ENCODE assay signal across 12 cellular contexts in the genomic region with DNA sequence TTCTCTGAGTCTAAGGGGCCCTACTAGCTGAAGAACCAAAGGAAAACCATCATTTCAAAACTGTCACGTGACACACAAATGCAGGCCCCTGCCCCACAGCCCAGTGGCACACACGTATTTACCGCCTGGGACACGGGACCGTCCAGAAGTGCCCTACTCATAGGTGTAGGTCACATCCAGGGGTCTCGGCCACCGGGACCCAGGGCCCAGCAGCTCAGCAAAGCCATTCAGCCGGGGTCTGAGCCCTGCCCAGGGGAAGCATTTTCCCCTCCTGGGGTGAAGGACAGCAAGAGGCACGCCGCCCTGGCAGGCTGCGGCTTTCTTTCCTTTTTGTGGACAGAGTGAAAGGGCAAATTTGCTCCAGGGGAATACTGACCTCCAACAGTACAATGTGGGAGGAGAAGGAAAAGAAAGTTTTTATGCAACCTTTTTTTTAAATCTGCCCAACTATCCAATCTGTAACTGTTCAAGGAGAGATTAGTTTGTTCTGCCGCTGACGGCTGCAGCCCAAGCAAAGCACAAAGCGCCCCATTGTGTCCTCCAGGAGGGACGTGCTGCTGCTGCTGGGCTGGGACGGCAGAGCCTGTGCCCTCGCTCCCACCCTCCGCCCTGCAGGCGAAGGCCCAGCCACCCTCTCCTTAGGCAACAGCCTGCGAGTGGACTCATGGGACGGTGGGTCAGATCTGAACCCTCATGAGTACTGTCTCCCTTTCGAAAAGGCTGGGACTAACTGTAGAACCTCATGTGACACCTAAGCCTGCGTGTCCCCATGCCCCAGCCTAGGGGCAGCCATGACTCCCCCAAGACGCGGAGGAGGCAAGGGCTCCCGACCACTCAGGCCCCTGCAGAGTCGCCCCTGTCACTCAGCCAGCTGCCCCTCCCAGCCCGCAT. TPM values are rescaled to one million over a fixed set of nuclear protein-coding genes. Genes with fewer than 3 reads are reported as not detected.
DNase-seq lines count a peak whose midpoint lies in the region; ATAC-seq and TF ChIP-seq lines count a peak whose summit lies in the region.
"Had no signal": no experiment of that assay in that cellular context is flagged by ENCODE, and none has a peak within 500 bp of the region (broad histone marks: within the 10 kb centered on the region; RNA-seq: fewer than 3 reads in every experiment).

No MANE protein-coding gene starts in this region.

- peak overlapping the region; percentile 50 for H3K27ac Mint-ChIP-seq in activated naive CD4-positive, alpha-beta T cell treated with anti-CD3 and anti-CD28 coated beads for 36 hours
- peak overlapping the region; percentile 73 for H3K27ac Mint-ChIP-seq in stimulated activated effector memory CD8-positive, alpha-beta T cell treated with anti-CD3 and anti-CD28 coated beads, Interleukin-12 subunit alpha, Interleukin-12 subunit beta, amount 100 ng/mL, for 72 hours
- H3K27ac Mint-ChIP-seq in activated T-helper 17 cell treated with anti-CD3 and anti-CD28 coated beads, Interleukin-2, amount 50 U/mL, for 72 hours, result no peak overlapping the region

- WGBS in body of pancreas, 2 donors, result 61 to 72% methylated on average over 18 to 26 of the region's 28 CpGs

- TF ChIP-seq POLR2A in body of pancreas (IDR thresholded peaks at IDR 0.05), result peak in 2 of 3 donors; percentile 33

- no peak overlapping the region for H3K4me3 ChIP-seq in body of pancreas
- H3K4me3 ChIP-seq: HAP-1, Peyer's patch had no signal

- intact Hi-C loops in activated naive CD4-positive, alpha-beta T cell treated with anti-CD3 and anti-CD28 coated beads for 36 hours (cut with micrococcal nuclease), result no loop called here
- intact Hi-C loops in body of pancreas (cut with DNase I), result no loop called here

- TF ChIP-seq CTCF in body of pancreas (IDR thresholded peaks at IDR 0.05), result no peak

- H3K36me3 Mint-ChIP-seq in activated naive CD4-positive, alpha-beta T cell treated with anti-CD3 and anti-CD28 coated beads for 36 hours (ENCODE audit: low read depth), result peaks cover 68% of the 10 kb centered on the region
- peaks cover 100% of the 10 kb centered on the region for H3K36me3 Mint-ChIP-seq in stimulated activated effector memory CD8-positive, alpha-beta T cell treated with anti-CD3 and anti-CD28 coated beads, Interleukin-12 subunit alpha, Interleukin-12 subunit beta, amount 100 ng/mL, for 72 hours
- H3K36me3 Mint-ChIP-seq in activated T-helper 17 cell treated with anti-CD3 and anti-CD28 coated beads, Interleukin-2, amount 50 U/mL, for 72 hours (ENCODE audit: low read depth), result peaks cover 94% of the 10 kb centered on the region

- H3K36me3 ChIP-seq in body of pancreas (replicated peaks in 1 of 2; ENCODE audit: insufficient read depth in 1 of 2, low read depth in 2 of 2), result no peaks in the 10 kb centered on the region

- no peak for DNase-seq in activated naive CD4-positive, alpha-beta T cell treated with anti-CD3 and anti-CD28 coated beads for 36 hours
- no peak for DNase-seq in activated naive CD4-positive, alpha-beta T cell treated with Interleukin-2 at 50 U/mL for 16 hours
- DNase-seq in body of pancreas, result peak; percentile 56 to 81 (median 72)
- peak; percentile 88 for DNase-seq in medulla oblongata (ENCODE audit: extremely low spot score)
- DNase-seq in stimulated activated effector memory CD8-positive, alpha-beta T cell treated with anti-CD3 and anti-CD28 coated beads, Interleukin-12 subunit alpha, Interleukin-12 subunit beta, amount 100 ng/mL, for 72 hours (ENCODE audit: low spot score in 2 of 2), result no peak
- no peak for DNase-seq in NCI-H2171 (lab: John Stamatoyannopoulos, UW)
- DNase-seq: NCI-H1105 treated with DMSO at 0.1 percent for 48 hours, NCI-H510A had no signal

- peak overlapping the region; percentile 71 to 88 (median 88) for H3K27ac ChIP-seq in body of pancreas

- H3K4me1 ChIP-seq in body of pancreas, result peaks cover 43% of the 10 kb centered on the region

- CTCF ChIA-PET in activated naive CD4-positive, alpha-beta T cell treated with anti-CD3 and anti-CD28 coated beads for 36 hours (lab: Charles Lee), result interaction anchor here (0.6 to 5.9 kb wide), 5 partner anchors 10 to 41 kb away, joined by 3 to 55 read pairs (median 24); partner anchors contain the start of gene SLC7A5

- peaks cover 39% of the 10 kb centered on the region for H3K4me1 Mint-ChIP-seq in activated naive CD4-positive, alpha-beta T cell treated with anti-CD3 and anti-CD28 coated beads for 36 hours (ENCODE audit: low read depth)
- H3K4me1 Mint-ChIP-seq in stimulated activated effector memory CD8-positive, alpha-beta T cell treated with anti-CD3 and anti-CD28 coated beads, Interleukin-12 subunit alpha, Interleukin-12 subunit beta, amount 100 ng/mL, for 72 hours, result peaks cover 50% of the 10 kb centered on the region
- peaks cover 7% of the 10 kb centered on the region for H3K4me1 Mint-ChIP-seq in activated T-helper 17 cell treated with anti-CD3 and anti-CD28 coated beads, Interleukin-2, amount 50 U/mL, for 72 hours

- no peaks in the 10 kb centered on the region for H3K27me3 ChIP-seq in body of pancreas
- H3K27me3 ChIP-seq: Peyer's patch had no signal

- ATAC-seq in body of pancreas, result peak; percentile 86
- ATAC-seq in stimulated activated effector memory CD8-positive, alpha-beta T cell treated with anti-CD3 and anti-CD28 coated beads, Interleukin-12 subunit alpha, Interleukin-12 subunit beta, amount 100 ng/mL, for 72 hours, result no peak
- ATAC-seq in activated T-helper 17 cell treated with anti-CD3 and anti-CD28 coated beads, Interleukin-2, amount 50 U/mL, for 72 hours (replicated peaks), result no peak
- ATAC-seq in GM21515 (IDR thresholded peaks at IDR 0.05; ENCODE audit: unreplicated experiment), result no peak

- H3K27me3 Mint-ChIP-seq in activated naive CD4-positive, alpha-beta T cell treated with anti-CD3 and anti-CD28 coated beads for 36 hours (ENCODE audit: low read depth), result no peaks in the 10 kb centered on the region
- H3K27me3 Mint-ChIP-seq in activated T-helper 17 cell treated with anti-CD3 and anti-CD28 coated beads, Interleukin-2, amount 50 U/mL, for 72 hours, result no peaks in the 10 kb centered on the region

- no peak overlapping the region for H3K4me3 Mint-ChIP-seq in activated naive CD4-positive, alpha-beta T cell treated with anti-CD3 and anti-CD28 coated beads for 36 hours
- H3K4me3 Mint-ChIP-seq in stimulated activated effector memory CD8-positive, alpha-beta T cell treated with anti-CD3 and anti-CD28 coated beads, Interleukin-12 subunit alpha, Interleukin-12 subunit beta, amount 100 ng/mL, for 72 hours, result no peak overlapping the region
- H3K4me3 Mint-ChIP-seq in activated T-helper 17 cell treated with anti-CD3 and anti-CD28 coated beads, Interleukin-2, amount 50 U/mL, for 72 hours, result no peak overlapping the region

- no peaks in the 10 kb centered on the region for H3K9me3 ChIP-seq in body of pancreas
- H3K9me3 ChIP-seq: HAP-1, Peyer's patch had no signal

- H3K9me3 Mint-ChIP-seq in activated naive CD4-positive, alpha-beta T cell treated with anti-CD3 and anti-CD28 coated beads for 36 hours, result no peaks in the 10 kb centered on the region
- H3K9me3 Mint-ChIP-seq in stimulated activated effector memory CD8-positive, alpha-beta T cell treated with anti-CD3 and anti-CD28 coated beads, Interleukin-12 subunit alpha, Interleukin-12 subunit beta, amount 100 ng/mL, for 72 hours, result no peaks in the 10 kb centered on the region
- H3K9me3 Mint-ChIP-seq in activated T-helper 17 cell treated with anti-CD3 and anti-CD28 coated beads, Interleukin-2, amount 50 U/mL, for 72 hours, result no peaks in the 10 kb centered on the region

RNA-seq across cellular contexts. Expression of gene SLC7A5, which starts 21.3 kb away (rescaled TPM):
- total RNA-seq in activated naive CD4-positive, alpha-beta T cell treated with anti-CD3 and anti-CD28 coated beads for 36 hours, result 100 to 1,000 TPM; 343 to 346 TPM
- total RNA-seq in body of pancreas, result 1 to 10 TPM; 1.6 to 3.4 TPM
- total RNA-seq in activated T-helper 17 cell treated with anti-CD3 and anti-CD28 coated beads, Interleukin-2, amount 50 U/mL, for 72 hours, result 100 to 1,000 TPM; 130 to 233 TPM

Comparison
In these comparisons a context has a peak if more than half of its experiments do, and no peak if none do; other contexts are left out.
1. DNase-seq: peak in body of pancreas (4 of 4) and medulla oblongata (single experiment); none in activated naive CD4-positive, alpha-beta T cell treated with anti-CD3 and anti-CD28 coated beads for 36 hours (single experiment), activated naive CD4-positive, alpha-beta T cell treated with Interleukin-2 at 50 U/mL for 16 hours (single experiment), stimulated activated effector memory CD8-positive, alpha-beta T cell treated with anti-CD3 and anti-CD28 coated beads, Interleukin-12 subunit alpha, Interleukin-12 subunit beta, amount 100 ng/mL, for 72 hours (0 of 2) and NCI-H2171 (single experiment).
2. RNA of gene SLC7A5, which starts 21.3 kb away (total RNA-seq): 343 to 346 TPM in activated naive CD4-positive, alpha-beta T cell treated with anti-CD3 and anti-CD28 coated beads for 36 hours and 130 to 233 TPM in activated T-helper 17 cell treated with anti-CD3 and anti-CD28 coated beads, Interleukin-2, amount 50 U/mL, for 72 hours; 1.6 to 3.4 TPM in body of pancreas; every median in the first group is over 10 times any median in the second.